In genomic region chr2:42337356-42337820, GRCh38 we compare ENCODE assay signal across 16 cellular contexts. TPM values are rescaled to one million over a fixed set of nuclear protein-coding genes. Genes with fewer than 3 reads are reported as not detected.
DNase-seq lines count a peak whose midpoint lies in the region; ATAC-seq and TF ChIP-seq lines count a peak whose summit lies in the region.
"Had no signal": no experiment of that assay in that cellular context is flagged by ENCODE, and none has a peak within 500 bp of the region (broad histone marks: within the 10 kb centered on the region; RNA-seq: fewer than 3 reads in every experiment).

No MANE protein-coding gene starts in this region.

- WGBS in esophagus squamous epithelium, 2 donors = 89% methylated on average over 5 of the region's 5 CpGs

- POLR2A ChIA-PET in PC-9 (lab: Charles Lee; ENCODE audit: unreplicated experiment) = no interaction called here

- 0 out of 2 replicates have a peak, but pooled peaks cover 12% of the 10 kb centered on the region for H3K79me2 ChIP-seq in PC-9 (ENCODE audit: low read depth)

- H3K27me3 ChIP-seq in GM06990 (replicated peaks; ENCODE audit: control insufficient read depth, insufficient read depth, low read length) (no peaks in the 10 kb centered on the region), PC-9 (ENCODE audit: insufficient read depth, low read depth) (no peaks in the 10 kb centered on the region), kidney epithelial cell (ENCODE audit: control insufficient read depth, insufficient read depth, low read length) (no peaks in the 10 kb centered on the region), esophagus squamous epithelium (no peaks in the 10 kb centered on the region)
- H3K27me3 ChIP-seq: body of pancreas, transverse colon had no signal

- no peak for TF ChIP-seq POLR2A in esophagus squamous epithelium (IDR thresholded peaks at IDR 0.05)

- DNase-seq in DMS53 (lab: John Stamatoyannopoulos, UW) (peak; percentile 9), DMS53 treated with DMSO at 0.1 percent for 48 hours (lab: John Stamatoyannopoulos, UW; ENCODE audit: unreplicated experiment) (no peak), GM06990 (ENCODE audit: extremely low read depth, insufficient read length) (no peak), PC-9 (no peak), kidney epithelial cell (ENCODE audit: low read depth) (no peak), esophagus squamous epithelium (lab: John Stamatoyannopoulos, UW) (no peak), CD1c-positive myeloid dendritic cell (ENCODE audit: extremely low spot score) (no peak)
- DNase-seq: 8988T; activated effector memory CD4-positive, alpha-beta T cell treated with anti-CD3 and anti-CD28 coated beads, Interleukin-2, amount 50 U/mL, for 16 hours; body of pancreas; CD4-positive, CD25-positive, alpha-beta regulatory T cell; hippocampal formation; NCI-H1694 treated with DMSO at 0.1 percent for 48 hours; stimulated activated CD4-positive, alpha-beta T cell treated with anti-CD3 and anti-CD28 coated beads, Interleukin-4, amount 100 ng/mL, for 4 hours; transverse colon had no signal

- no peaks in the 10 kb centered on the region for H3K9me2 ChIP-seq in PC-9 (ENCODE audit: insufficient read depth)

- H4K20me1 ChIP-seq in PC-9 (ENCODE audit: insufficient read depth) = no peaks in the 10 kb centered on the region; the same call in 1 of the 2 replicates

- H3K36me3 ChIP-seq in GM06990 (ENCODE audit: control insufficient read depth, insufficient read depth, low read length) (peaks cover 28% of the 10 kb centered on the region), PC-9 (ENCODE audit: low read depth) (peaks cover 21% of the 10 kb centered on the region; the same call in 1 of the 2 replicates), kidney epithelial cell (ENCODE audit: control insufficient read depth, insufficient read depth, low read length) (peaks cover 3% of the 10 kb centered on the region), esophagus squamous epithelium (peaks cover 5 to 91% (median 21%) of the 10 kb centered on the region in 3 donors)

- 0 out of 2 replicates have a peak, but pooled peaks cover 4% of the 10 kb centered on the region for H3F3A ChIP-seq in PC-9 (ENCODE audit: insufficient read depth, low read depth)

- H3K27ac ChIP-seq in PC-9 (no peak overlapping the region), esophagus squamous epithelium (no peak overlapping the region)
- H3K27ac ChIP-seq: body of pancreas, transverse colon had no signal

- H3K4me2 ChIP-seq in PC-9 = no peak overlapping the region

- intact Hi-C loops in PC-9 (cut with micrococcal nuclease; ENCODE audit: unreplicated experiment) (no loop called here), esophagus squamous epithelium (cut with DNase I) (no loop called here)

- H3K9me3 ChIP-seq in PC-9 (ENCODE audit: insufficient read depth, low read depth) = no peaks in the 10 kb centered on the region
- H3K9me3 ChIP-seq in esophagus squamous epithelium = no peaks in the 10 kb centered on the region
- H3K9me3 ChIP-seq: body of pancreas, transverse colon had no signal

- CTCF ChIA-PET in PC-9 (lab: Charles Lee) = no interaction called here

- peaks cover 5% of the 10 kb centered on the region for H3K4me1 ChIP-seq in PC-9 (replicated peaks; ENCODE audit: insufficient read depth)
- peaks cover 0 to 8% (median 2%) of the 10 kb centered on the region in 3 donors for H3K4me1 ChIP-seq in esophagus squamous epithelium

- H3K4me3 ChIP-seq in GM06990 (replicated peaks; ENCODE audit: low read depth, low read length) = no peak overlapping the region
- no peak overlapping the region for H3K4me3 ChIP-seq in PC-9
- H3K4me3 ChIP-seq in kidney epithelial cell (ENCODE audit: low read depth, low read length) = no peak overlapping the region
- no peak overlapping the region for H3K4me3 ChIP-seq in esophagus squamous epithelium
- H3K4me3 ChIP-seq: body of pancreas, transverse colon had no signal

- TF ChIP-seq CTCF in GM06990 (IDR thresholded peaks at IDR 0.05; ENCODE audit: insufficient read depth, low read length, poor library complexity, severe bottlenecking) (peak; percentile 9), PC-9 (conservative IDR thresholded peaks at IDR 0.05) (peak; percentile 34; the same call in 1 of the 2 replicates), kidney epithelial cell (IDR thresholded peaks at IDR 0.05; ENCODE audit: insufficient read depth, low read length, poor library complexity, severe bottlenecking) (peak; percentile 5), esophagus squamous epithelium (IDR thresholded peaks at IDR 0.05) (peak in 1 of 6 experiments; percentile 9)

- no TSS peak for BruUV-seq in PC-9 (replicated peaks; lab: Mats Ljungman, UMichigan)

- no peak for ATAC-seq in HG03439 (IDR thresholded peaks at IDR 0.05; ENCODE audit: unreplicated experiment)
- ATAC-seq: body of pancreas had no signal

- H2AFZ ChIP-seq in PC-9 = no peak overlapping the region

RNA-seq across cellular contexts. Expression of gene COX7A2L, which starts 23.6 kb away (rescaled TPM):
- total RNA-seq in PC-9 (2021) = 141 and 144 TPM in 2 replicates
- total RNA-seq in kidney epithelial cell = 240 and 250 TPM in 2 replicates
- total RNA-seq in esophagus squamous epithelium = 100 to 1,000 TPM in 2 of 4 donors, 10 to 100 TPM in 2; 51.3 to 152 (median 104) TPM
